ENCODE assay signal across 8 cellular contexts in the genomic region with DNA sequence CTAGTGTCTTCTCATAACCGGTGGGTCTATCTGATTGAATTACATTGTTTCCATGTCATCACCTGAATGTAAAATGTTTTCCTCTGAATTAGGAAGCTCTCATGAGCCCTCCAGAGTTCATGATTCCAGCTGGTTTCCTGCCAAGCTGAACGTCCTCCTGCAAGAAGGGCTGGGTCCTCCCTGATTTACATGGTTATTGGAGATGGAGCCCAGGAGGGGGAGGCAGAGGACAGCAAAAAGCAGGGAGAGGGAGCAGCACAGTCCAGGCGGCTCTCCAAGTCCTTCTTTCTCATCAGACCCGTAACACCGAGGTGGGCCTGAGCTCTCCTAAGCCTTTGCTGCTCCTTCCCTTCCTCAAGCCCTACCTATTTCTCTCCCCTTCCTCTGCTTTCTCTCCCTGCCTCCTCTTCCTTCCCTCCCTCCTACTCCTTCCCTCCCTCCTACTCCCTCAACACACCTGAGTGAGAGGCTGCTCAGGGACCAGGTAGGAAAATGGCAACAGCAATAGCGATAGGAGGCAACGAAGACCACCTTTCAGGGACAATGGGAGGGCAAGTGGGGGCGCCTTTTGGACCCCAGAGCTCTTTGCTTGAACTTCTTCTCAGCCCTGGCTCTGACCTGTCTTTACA.
DNase-seq lines count a peak whose midpoint lies in the region; ATAC-seq, FAIRE-seq and TF ChIP-seq lines count a peak whose summit lies in the region.

No MANE protein-coding gene starts in this region.

- no peak overlapping the region for H2AFZ ChIP-seq in MM.1S (ENCODE audit: low read length)

- peaks cover 24% of the 10 kb centered on the region for H3F3A ChIP-seq in MM.1S (ENCODE audit: insufficient read depth, low read length)

- H3K79me2 ChIP-seq in MM.1S (ENCODE audit: low read length) = no peaks in the 10 kb centered on the region

- CTCF ChIA-PET in T-cell (lab: Charles Lee) = no interaction called here

- H3K4me3 Mint-ChIP-seq in T-cell = no peak overlapping the region

- POLR2A ChIA-PET in T-cell (lab: Charles Lee) = no interaction called here

- no peak overlapping the region for H3K4me3 ChIP-seq in MM.1S (ENCODE audit: low read length)

- no peak overlapping the region for H3K27ac ChIP-seq in MM.1S (ENCODE audit: low read length)

- ATAC-seq in T-cell (replicated peaks in 1 of 4) (no peak), GM21825 (IDR thresholded peaks at IDR 0.05; ENCODE audit: unreplicated experiment) (no peak), GM19035 (IDR thresholded peaks at IDR 0.05; ENCODE audit: unreplicated experiment) (no peak)

- H3K9me3 ChIP-seq in MM.1S (replicated peaks; ENCODE audit: insufficient read depth, low read length) = no peaks in the 10 kb centered on the region

- H3K9ac ChIP-seq in MM.1S (ENCODE audit: low read length) = no peak overlapping the region

- H3K4me1 Mint-ChIP-seq in T-cell = no peaks in the 10 kb centered on the region

- FAIRE-seq in frontal cortex (lab: Jason Lieb, UNC) = no peak

- H3K4me1 ChIP-seq in MM.1S (ENCODE audit: low read length) = peaks cover 31% of the 10 kb centered on the region

- no peaks in the 10 kb centered on the region for H4K20me1 ChIP-seq in MM.1S (ENCODE audit: insufficient read depth, low read length)

- no peaks in the 10 kb centered on the region for H3K36me3 ChIP-seq in MM.1S (replicated peaks; ENCODE audit: insufficient read depth, low read length)

- peaks cover 0 to 9% (median 4%) of the 10 kb centered on the region in 3 donors for H3K9me3 Mint-ChIP-seq in T-cell

- no peaks in the 10 kb centered on the region for H3K9me2 ChIP-seq in MM.1S (replicated peaks; ENCODE audit: insufficient read depth, low read length)

- TF ChIP-seq CTCF in MM.1S (IDR thresholded peaks at IDR 0.05; ENCODE audit: low read length) = peak; percentile 76

- no peaks in the 10 kb centered on the region for H3K36me3 Mint-ChIP-seq in T-cell

- peaks cover 32 to 44% of the 10 kb centered on the region in 2 donors for H3K27me3 Mint-ChIP-seq in T-cell

- no peaks in the 10 kb centered on the region for H3K27me3 ChIP-seq in MM.1S (replicated peaks; ENCODE audit: insufficient read depth, low read length)

- DNase-seq in EL (peak; percentile 7), MM.1S (peak; percentile 66), SK-N-DZ (ENCODE audit: low spot score) (peak; percentile 69), frontal cortex (ENCODE audit: low spot score in 2 of 2) (peak; percentile 28 to 61), pons (ENCODE audit: low spot score) (peak; percentile 61), T-cell (no peak)

- H3K4me2 ChIP-seq in MM.1S (ENCODE audit: low read depth, low read length) = no peak overlapping the region

- no peak overlapping the region for H3K27ac Mint-ChIP-seq in T-cell

Comparison
In these comparisons a context has a peak if more than half of its experiments do, and no peak if none do; other contexts are left out.
1. DNase-seq: peak in EL (single experiment), MM.1S (single experiment), SK-N-DZ (single experiment), frontal cortex (2 of 2) and pons (single experiment); none in T-cell (0 of 34).